In genomic region chr1:22709891-22710687, GRCh38 we compare ENCODE assay signal across 9 cellular contexts. TPM values are rescaled to one million over a fixed set of nuclear protein-coding genes. Genes with fewer than 3 reads are reported as not detected.
A peak's percentile ranks its signal among the peaks of the same experiment; 100 is the strongest.
DNase-seq lines count a peak whose midpoint lies in the region; ATAC-seq and TF ChIP-seq lines count a peak whose summit lies in the region.
"Had no signal": no experiment of that assay in that cellular context is flagged by ENCODE, and none has a peak within 500 bp of the region (broad histone marks: within the 10 kb centered on the region; RNA-seq: fewer than 3 reads in every experiment).

No MANE protein-coding gene starts in this region.

- TF ChIP-seq CTCF in C4-2B (conservative IDR thresholded peaks at IDR 0.05), result no peak

- H3K4me1 Mint-ChIP-seq in central memory CD8-positive, alpha-beta T cell, result peaks cover 10% of the 10 kb centered on the region

- DNase-seq in HPDE6-E6E7 (ENCODE audit: extremely low spot score) (peak; percentile 65), SJSA1 (ENCODE audit: low read depth in 1 of 2, low spot score in 2 of 2) (no peak), kidney tubule cell (ENCODE audit: low spot score) (peak; percentile 60)
- DNase-seq in central memory CD8-positive, alpha-beta T cell (ENCODE audit: low spot score in 2 of 2), result no peak
- peak in 2 of 3 experiments; percentile 3 to 6 for DNase-seq in stimulated activated CD4-positive, alpha-beta T cell treated with anti-CD3 and anti-CD28 coated beads, TNF-alpha, amount 100 ng/mL, for 4 hours (ENCODE audit: low read depth in 3 of 3)

- no peak overlapping the region for H3K27ac Mint-ChIP-seq in central memory CD8-positive, alpha-beta T cell (ENCODE audit: low read depth)

- peak overlapping the region; percentile 38 for H3K4me3 ChIP-seq in SJSA1

- peaks cover 20% of the 10 kb centered on the region for H3K27me3 ChIP-seq in SJSA1 (replicated peaks)

- H3K4me1 ChIP-seq in SJSA1 (replicated peaks), result peaks cover 9% of the 10 kb centered on the region

- H3K27me3 Mint-ChIP-seq in central memory CD8-positive, alpha-beta T cell, result peaks cover 68% of the 10 kb centered on the region

- H3K36me3 Mint-ChIP-seq in central memory CD8-positive, alpha-beta T cell (ENCODE audit: insufficient read depth), result peaks cover 5% of the 10 kb centered on the region

- H3K27ac ChIP-seq in C4-2B, result peak overlapping the region; percentile 40
- no peak overlapping the region for H3K27ac ChIP-seq in SJSA1

- H3K4me3 Mint-ChIP-seq in central memory CD8-positive, alpha-beta T cell, result peak overlapping the region; percentile 69

- no peak for ATAC-seq in central memory CD8-positive, alpha-beta T cell (replicated peaks; ENCODE audit: extremely low read depth, poor library complexity, severe bottlenecking)
- ATAC-seq in HG02981 (IDR thresholded peaks at IDR 0.05; ENCODE audit: unreplicated experiment) (no peak), HG03571 (IDR thresholded peaks at IDR 0.05; ENCODE audit: unreplicated experiment) (no peak)

- H3K36me3 ChIP-seq in SJSA1, result no peaks in the 10 kb centered on the region

- no peaks in the 10 kb centered on the region for H3K9me3 ChIP-seq in SJSA1 (replicated peaks)

- no peaks in the 10 kb centered on the region for H3K9me3 Mint-ChIP-seq in central memory CD8-positive, alpha-beta T cell

RNA-seq across cellular contexts. Expression of gene EPHB2, which starts 0.6 kb away (rescaled TPM):
- total RNA-seq in SJSA1 (2014; rRNA removed; shearing (Covaris generic)), result 3.6 and 4.3 TPM in 2 replicates

RNA-seq across cellular contexts. Expression of gene C1QB, which starts 57.1 kb away (rescaled TPM):
- not detected in 2 replicates for total RNA-seq in SJSA1 (2014; rRNA removed; shearing (Covaris generic))
- total RNA-seq: HT1080 had no signal

Comparison
In these comparisons a context has a peak if more than half of its experiments do, and no peak if none do; other contexts are left out.
1. DNase-seq: peak in HPDE6-E6E7 (single experiment), kidney tubule cell (single experiment) and stimulated activated CD4-positive, alpha-beta T cell treated with anti-CD3 and anti-CD28 coated beads, TNF-alpha, amount 100 ng/mL, for 4 hours (2 of 3); none in SJSA1 (0 of 2) and central memory CD8-positive, alpha-beta T cell (0 of 2).